In the genomic region with DNA sequence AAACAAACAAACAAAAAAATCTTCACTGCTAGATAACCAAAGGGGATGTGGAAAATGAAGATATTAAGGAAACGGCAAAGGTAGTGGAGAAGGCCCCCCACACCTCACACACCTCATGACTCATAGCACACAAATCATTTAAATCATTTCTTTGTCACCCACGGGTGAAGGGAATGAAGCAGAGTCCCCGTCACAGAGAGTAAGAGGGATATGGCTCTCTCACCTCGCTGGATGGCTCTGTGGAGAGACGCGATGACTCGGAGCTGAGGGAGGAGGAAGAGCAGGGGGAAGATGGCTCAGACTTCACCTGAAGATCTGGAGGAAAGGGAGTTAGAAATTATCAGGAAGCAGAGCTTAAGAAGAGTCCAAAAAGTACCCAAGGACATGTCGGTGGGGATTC, we compare ENCODE assay signal across 10 cellular contexts. TPM values are rescaled to one million over a fixed set of nuclear protein-coding genes. Genes with fewer than 3 reads are reported as not detected.
DNase-seq lines count a peak whose midpoint lies in the region; ATAC-seq and TF ChIP-seq lines count a peak whose summit lies in the region.
"Had no signal": no experiment of that assay in that cellular context is flagged by ENCODE, and none has a peak within 500 bp of the region (broad histone marks: within the 10 kb centered on the region; RNA-seq: fewer than 3 reads in every experiment).

No MANE protein-coding gene starts in this region.

- H3K4me3 ChIP-seq in heart left ventricle (peak overlapping the region in 9 of 12 donors; percentile 79 to 100 (median 88)), brain microvascular endothelial cell (ENCODE audit: low read depth, low read length) (peak overlapping the region; percentile 100), urinary bladder (ENCODE audit: low read depth, low read length) (peak overlapping the region; percentile 90)

- in situ Hi-C loops in brain microvascular endothelial cell (cut with HindIII; ENCODE audit: low pct_ligation_motif_present, low sequenced_read_pairs) = loop anchor here (10.0 kb wide), 1 partner anchor 58 kb away; a partner anchor contains a TSS

- H3K27ac ChIP-seq in heart left ventricle (peak overlapping the region in 3 of 12 donors; percentile 84 to 94 (median 90)), brain microvascular endothelial cell (no peak overlapping the region), urinary bladder (ENCODE audit: low read depth) (no peak overlapping the region)

- no peaks in the 10 kb centered on the region for H3K27me3 ChIP-seq in heart left ventricle
- no peaks in the 10 kb centered on the region for H3K27me3 ChIP-seq in brain microvascular endothelial cell (replicated peaks)
- H3K27me3 ChIP-seq: testis had no signal

- H3K9me3 ChIP-seq in heart left ventricle = no peaks in the 10 kb centered on the region
- H3K9me3 ChIP-seq: testis had no signal

- peaks cover 30% of the 10 kb centered on the region for H3K4me1 Mint-ChIP-seq in mesothelial cell of epicardium

- no peaks in the 10 kb centered on the region for H3K27me3 Mint-ChIP-seq in mesothelial cell of epicardium (ENCODE audit: low read depth)

- H3K4me1 ChIP-seq in heart left ventricle (peaks cover 11 to 38% (median 25%) of the 10 kb centered on the region in 12 donors), urinary bladder (ENCODE audit: insufficient read depth) (no peaks in the 10 kb centered on the region)

- peak overlapping the region; percentile 98 for H3K4me3 Mint-ChIP-seq in mesothelial cell of epicardium

- H3K36me3 Mint-ChIP-seq in mesothelial cell of epicardium = peaks cover 17% of the 10 kb centered on the region

- intact Hi-C loops in heart left ventricle (cut with DNase I) = loop anchor here in 3 of 10 donors (5.0 kb wide), 3 partner anchors 50 to 845 kb away; a partner anchor contains a TSS
- intact Hi-C loops in Right ventricle myocardium superior (cut with DNase I) = no loop called here

- no peak for ATAC-seq in heart left ventricle
- no peak for ATAC-seq in Right ventricle myocardium superior (ENCODE audit: poor library complexity)
- no peak for ATAC-seq in GM18861 (IDR thresholded peaks at IDR 0.05; ENCODE audit: unreplicated experiment)

- H3K36me3 ChIP-seq in heart left ventricle = peaks cover 0 to 53% (median 47%) of the 10 kb centered on the region in 9 donors
- H3K36me3 ChIP-seq in brain microvascular endothelial cell (replicated peaks) = peaks cover 4% of the 10 kb centered on the region
- no peaks in the 10 kb centered on the region for H3K36me3 ChIP-seq in urinary bladder (ENCODE audit: insufficient read depth)

- no peaks in the 10 kb centered on the region for H3K9me3 Mint-ChIP-seq in mesothelial cell of epicardium

- TF ChIP-seq CTCF in heart left ventricle (IDR thresholded peaks at IDR 0.05) (no peak), brain microvascular endothelial cell (IDR thresholded peaks at IDR 0.05; ENCODE audit: low read depth, low read length, missing control alignments) (no peak), mesothelial cell of epicardium (IDR thresholded peaks at IDR 0.05; ENCODE audit: unreplicated experiment) (no peak)

- WGBS in heart left ventricle, 4 donors = 62 to 69% (median 66%) methylated on average over 8 of the region's 8 CpGs
- whole genome bisulfite sequencing in urinary bladder = 50% methylated on average over 8 of the region's 8 CpGs

- peak overlapping the region; percentile 98 for H3K27ac Mint-ChIP-seq in mesothelial cell of epicardium

- DNase-seq in heart left ventricle (no peak), Right ventricle myocardium superior (no peak), brain microvascular endothelial cell (no peak), mesothelial cell of epicardium (ENCODE audit: low spot score in 2 of 2, unreplicated experiment in 2 of 2) (no peak), NCI-H146 treated with DMSO at 0.1 percent for 48 hours (lab: John Stamatoyannopoulos, UW; ENCODE audit: unreplicated experiment) (no peak)
- DNase-seq in stimulated activated naive CD4-positive, alpha-beta T cell treated with Interleukin-2 at 50 U/mL for 16 hours (lab: John Stamatoyannopoulos, UW) = no peak
- DNase-seq: hippocampal formation had no signal

- no peak for TF ChIP-seq POLR2A in heart left ventricle (IDR thresholded peaks at IDR 0.05)

RNA-seq across cellular contexts. Expression of a gene that starts 1.2 kb away (rescaled TPM):
- total RNA-seq in heart left ventricle (10 to 100 TPM; 11.1 to 56.8 (median 28.7) TPM), Right ventricle myocardium superior (21.5 TPM), mesothelial cell of epicardium (95.8 to 99.8 TPM (median 96.3 TPM) in 3 replicates), urinary bladder (28.8 TPM)
- polyA plus RNA-seq in heart left ventricle (10 to 100 TPM; 26.8 to 28.8 TPM), urinary bladder (68.3 TPM)

RNA-seq across cellular contexts. Expression of a gene that starts 3.2 kb away (rescaled TPM):
- 1 to 10 TPM; 1.3 to 3.7 (median 2.9) TPM for total RNA-seq in heart left ventricle
- polyA plus RNA-seq in heart left ventricle = 1 to 10 TPM; 2.9 to 9.3 TPM
- 2.5 TPM for total RNA-seq in Right ventricle myocardium superior
- 5.4 to 6.0 TPM (median 6.0 TPM) in 3 replicates for total RNA-seq in mesothelial cell of epicardium
- total RNA-seq in urinary bladder = 3.0 TPM
- polyA plus RNA-seq in urinary bladder = 5.6 TPM

RNA-seq across cellular contexts. Expression of a gene that starts 17.7 kb away (rescaled TPM):
- 100 to 1,000 TPM in 3 of 9 donors, 10 to 100 TPM in 6; 17.8 to 234 (median 56.9) TPM for total RNA-seq in heart left ventricle
- 10 to 100 TPM; 23.8 to 47.9 TPM for polyA plus RNA-seq in heart left ventricle
- total RNA-seq in Right ventricle myocardium superior = 65.8 TPM
- total RNA-seq in mesothelial cell of epicardium = 10.8 to 13.9 TPM (median 13.6 TPM) in 3 replicates
- total RNA-seq in urinary bladder = 171 TPM
- 93.5 TPM for polyA plus RNA-seq in urinary bladder

RNA-seq across cellular contexts. Expression of a gene that starts 24.9 kb away (rescaled TPM):
- total RNA-seq in heart left ventricle = 1 to 10 TPM in 1 of 9 donors, under 1 TPM in 8; 0.28 to 1.1 (median 0.61) TPM
- polyA plus RNA-seq in heart left ventricle = under 1 TPM; 0.82 to 0.95 TPM
- total RNA-seq in Right ventricle myocardium superior = 0.51 TPM
- total RNA-seq in mesothelial cell of epicardium = 3.0 to 4.5 TPM (median 3.4 TPM) in 3 replicates
- total RNA-seq in urinary bladder = 0.42 TPM
- polyA plus RNA-seq in urinary bladder = 10.8 TPM

RNA-seq across cellular contexts. Expression of a gene that starts 27.1 kb away (rescaled TPM):
- total RNA-seq in heart left ventricle (10 to 100 TPM; 17.1 to 34.0 (median 22.7) TPM), Right ventricle myocardium superior (20.4 TPM), mesothelial cell of epicardium (49.3 to 58.6 TPM (median 51.5 TPM) in 3 replicates), urinary bladder (29.6 TPM)
- polyA plus RNA-seq in heart left ventricle (10 to 100 TPM; 13.1 to 21.6 TPM), urinary bladder (20.0 TPM)
